In genomic region chr13:109872864-109873263, GRCh38 we compare ENCODE assay signal across 25 cellular contexts.
DNase-seq lines count a peak whose midpoint lies in the region; ATAC-seq, FAIRE-seq and TF ChIP-seq lines count a peak whose summit lies in the region.
"Had no signal": no experiment of that assay in that cellular context is flagged by ENCODE, and none has a peak within 500 bp of the region (broad histone marks: within the 10 kb centered on the region; RNA-seq: fewer than 3 reads in every experiment).

No MANE protein-coding gene starts in this region.

- H3K79me2 ChIP-seq in GM23338 (replicated peaks; ENCODE audit: insufficient read depth) (no peaks in the 10 kb centered on the region), hepatocyte (no peaks in the 10 kb centered on the region)

- WGBS in thyroid gland, 2 donors: 87 to 100% methylated on average over 1 of the region's 1 CpG
- WGBS in hepatocyte (ENCODE audit: low lambda C conversion rate, missing lambda C conversion rate): 96% methylated on average over 1 of the region's 1 CpG

- H3K27me3 Mint-ChIP-seq in GM23338 (ENCODE audit: insufficient read depth, low read depth, poor library complexity): no peaks in the 10 kb centered on the region

- no peaks in the 10 kb centered on the region for H3K4me1 ChIP-seq in GM23338 (ENCODE audit: insufficient read depth)
- peaks cover 5 to 36% of the 10 kb centered on the region in 2 donors for H3K4me1 ChIP-seq in ascending aorta
- peaks cover 31 to 53% of the 10 kb centered on the region in 2 donors for H3K4me1 ChIP-seq in thyroid gland
- peaks cover 17% of the 10 kb centered on the region for H3K4me1 ChIP-seq in hepatocyte (ENCODE audit: insufficient read depth)
- H3K4me1 ChIP-seq: HAP-1 had no signal

- H3K4me1 Mint-ChIP-seq in GM23338: peaks cover 11% of the 10 kb centered on the region
- H3K4me1 Mint-ChIP-seq: CD8-positive, alpha-beta memory T cell had no signal

- H3K4me3 ChIP-seq in GM23338 (no peak overlapping the region), ascending aorta (no peak overlapping the region), thyroid gland (replicated peaks in 1 of 3) (no peak overlapping the region), hepatocyte (no peak overlapping the region)
- H3K4me3 ChIP-seq: A549; BLaER1 treated with 17β-estradiol and CSF1 and Interleukin-3, amounts not matched to agents 10 nM and 100 nM; GM12878; HAP-1 had no signal

- intact Hi-C loops in ascending aorta (cut with DNase I) (loop anchor here (5.0 to 10.0 kb wide), 2 partner anchors 86 to 618 kb away; partner anchors contain the start of gene IRS2), thyroid gland (cut with DNase I) (no loop called here)

- no peaks in the 10 kb centered on the region for H3K36me3 Mint-ChIP-seq in GM23338 (ENCODE audit: low read depth)
- H3K36me3 Mint-ChIP-seq: CD14-positive monocyte; CD8-positive, alpha-beta memory T cell had no signal

- H3K4me3 Mint-ChIP-seq in GM23338: no peak overlapping the region
- H3K4me3 Mint-ChIP-seq: CD14-positive monocyte; CD4-positive, alpha-beta T cell; CD8-positive, alpha-beta memory T cell; HFFc6 had no signal

- H3K36me3 ChIP-seq in GM23338 (ENCODE audit: insufficient read depth) (no peaks in the 10 kb centered on the region), ascending aorta (no peaks in the 10 kb centered on the region), thyroid gland (no peaks in the 10 kb centered on the region), hepatocyte (replicated peaks; ENCODE audit: insufficient read depth, low read depth) (no peaks in the 10 kb centered on the region)
- H3K36me3 ChIP-seq: BE2C; BLaER1 treated with 17β-estradiol and CSF1 and Interleukin-3, amounts not matched to agents 10 nM and 100 nM; HAP-1 had no signal

- H3K9me2 ChIP-seq in GM23338 (ENCODE audit: insufficient read depth) (no peaks in the 10 kb centered on the region), hepatocyte (replicated peaks; ENCODE audit: insufficient read depth) (no peaks in the 10 kb centered on the region)

- ATAC-seq in GM23338: no peak
- ATAC-seq: A549, GM12878 had no signal

- FAIRE-seq in islet of Langerhans (lab: Jason Lieb, UNC): peak; percentile 68
- FAIRE-seq: A549, GM12878, GM19239, H54 had no signal

- no peak overlapping the region for H3K4me2 ChIP-seq in GM23338
- H3K4me2 ChIP-seq in hepatocyte: no peak overlapping the region
- H3K4me2 ChIP-seq: A549; BLaER1 treated with 17β-estradiol and CSF1 and Interleukin-3, amounts not matched to agents 10 nM and 100 nM had no signal

- H3K9me3 ChIP-seq in ascending aorta (no peaks in the 10 kb centered on the region), thyroid gland (no peaks in the 10 kb centered on the region), hepatocyte (ENCODE audit: low read depth) (no peaks in the 10 kb centered on the region)
- H3K9me3 ChIP-seq: A549, BE2C, HAP-1 had no signal

- H2AFZ ChIP-seq in GM23338: 0 out of 2 replicates have a peak overlapping the region, but pooled peaks have one; percentile 18
- H2AFZ ChIP-seq in hepatocyte: no peak overlapping the region

- no peak for DNase-seq in GM23338 (ENCODE audit: low spot score)
- DNase-seq in ascending aorta (ENCODE audit: low spot score in 2 of 2): no peak
- no peak for DNase-seq in thyroid gland
- no peak for DNase-seq in hepatocyte (ENCODE audit: low spot score)
- no peak for DNase-seq in activated gamma-delta T cell treated with Interleukin-2 at 50 U/mL for 16 hours
- no peak for DNase-seq in mesenteric fat pad (ENCODE audit: low spot score)
- DNase-seq: 8988T; ACHN; AML-193; BE2C; CD4-positive, alpha-beta T cell; CD8-positive, alpha-beta memory T cell; DMS 273 treated with DMSO at 0.1 percent for 48 hours; EL; GDM1; GOT3; HFFc6 had no signal

- no peaks in the 10 kb centered on the region for H3K27me3 ChIP-seq in GM23338 (ENCODE audit: insufficient read depth)
- H3K27me3 ChIP-seq in ascending aorta: no peaks in the 10 kb centered on the region
- H3K27me3 ChIP-seq in thyroid gland: no peaks in the 10 kb centered on the region
- H3K27me3 ChIP-seq in hepatocyte: no peaks in the 10 kb centered on the region
- H3K27me3 ChIP-seq: BLaER1 treated with 17β-estradiol and CSF1 and Interleukin-3, amounts not matched to agents 10 nM and 100 nM had no signal

- no peak for TF ChIP-seq CTCF in GM23338 (conservative IDR thresholded peaks at IDR 0.05; ENCODE audit: low read depth in 2 of 2)
- no peak for TF ChIP-seq CTCF in ascending aorta (IDR thresholded peaks at IDR 0.05)
- no peak for TF ChIP-seq CTCF in thyroid gland (IDR thresholded peaks at IDR 0.05)
- no peak for TF ChIP-seq CTCF in hepatocyte (IDR thresholded peaks at IDR 0.05; ENCODE audit: poor library complexity)

- H3K9me3 Mint-ChIP-seq in GM23338: no peaks in the 10 kb centered on the region
- H3K9me3 Mint-ChIP-seq: CD4-positive, alpha-beta T cell; HFFc6 had no signal

- H4K20me1 ChIP-seq in GM23338 (replicated peaks; ENCODE audit: insufficient read depth): no peaks in the 10 kb centered on the region
- no peaks in the 10 kb centered on the region for H4K20me1 ChIP-seq in hepatocyte (ENCODE audit: insufficient read depth, poor library complexity, severe bottlenecking)
- H4K20me1 ChIP-seq: BLaER1 treated with 17β-estradiol and CSF1 and Interleukin-3, amounts not matched to agents 10 nM and 100 nM had no signal

- TF ChIP-seq POLR2A in thyroid gland (IDR thresholded peaks at IDR 0.05): no peak

- no peaks in the 10 kb centered on the region for H3F3A ChIP-seq in GM23338 (replicated peaks; ENCODE audit: low read depth)

- no peak overlapping the region for H3K27ac Mint-ChIP-seq in GM23338
- H3K27ac Mint-ChIP-seq: CD14-positive monocyte; CD4-positive, alpha-beta T cell; HFFc6 had no signal

- H3K27ac ChIP-seq in GM23338 (ENCODE audit: low read depth) (no peak overlapping the region), ascending aorta (peak overlapping the region; percentile 85 to 90), thyroid gland (peak overlapping the region; percentile 76 to 83 (median 79)), hepatocyte (no peak overlapping the region)
- H3K27ac ChIP-seq: BLaER1 treated with 17β-estradiol and CSF1 and Interleukin-3, amounts not matched to agents 10 nM and 100 nM had no signal

TF ChIP-seq in GM23338, 12 proteins besides CTCF, POLR2A, EP300 and RAD21 (continues in another document):
- TF ChIP-seq ZNF114 (CRISPR knock-in tag; IDR thresholded peaks at IDR 0.05): no peak
- TF ChIP-seq EZH2 (IDR thresholded peaks at IDR 0.05; ENCODE audit: low read depth, unreplicated experiment): no peak
- TF ChIP-seq JUNB (IDR thresholded peaks at IDR 0.05; ENCODE audit: unreplicated experiment): no peak
- TF ChIP-seq POLR2AphosphoS5 (IDR thresholded peaks at IDR 0.05; ENCODE audit: low read depth): no peak
- no peak for TF ChIP-seq STAT1 (IDR thresholded peaks at IDR 0.05; ENCODE audit: unreplicated experiment)

Comparison
In these comparisons a context has a peak if more than half of its experiments do, and no peak if none do; other contexts are left out.
1. H3K27ac ChIP-seq: peak in ascending aorta (2 of 2) and thyroid gland (3 of 3); none in GM23338 (single experiment) and hepatocyte (single experiment).